Comparison of ENCODE assay signal across 11 cellular contexts in the genomic region with DNA sequence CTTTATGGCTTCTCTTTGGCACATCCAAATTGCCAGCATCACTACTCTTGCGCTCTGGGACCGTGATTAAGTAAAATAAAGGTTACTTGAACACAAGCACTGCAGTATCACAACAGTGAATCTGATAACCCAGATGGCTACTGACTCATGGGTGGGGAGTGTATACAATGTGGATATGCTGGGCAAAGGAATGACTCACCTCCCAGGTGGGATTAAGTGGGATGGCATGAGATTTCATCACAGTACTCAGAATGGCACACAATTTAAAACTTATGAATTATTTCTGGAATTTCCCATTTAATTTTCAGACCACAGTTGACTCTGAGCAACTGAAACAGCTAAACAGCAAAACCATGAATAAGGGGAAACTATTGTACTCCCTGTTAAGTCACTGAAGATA. TPM values are rescaled to one million over a fixed set of nuclear protein-coding genes. Genes with fewer than 3 reads are reported as not detected.
A peak's percentile ranks its signal among the peaks of the same experiment; 100 is the strongest.
DNase-seq lines count a peak whose midpoint lies in the region; ATAC-seq and TF ChIP-seq lines count a peak whose summit lies in the region.
"Had no signal": no experiment of that assay in that cellular context is flagged by ENCODE, and none has a peak within 500 bp of the region (broad histone marks: within the 10 kb centered on the region; RNA-seq: fewer than 3 reads in every experiment).

No MANE protein-coding gene starts in this region.

- no peaks in the 10 kb centered on the region for H3K27me3 ChIP-seq in brain microvascular endothelial cell (replicated peaks)
- no peaks in the 10 kb centered on the region for H3K27me3 ChIP-seq in psoas muscle (ENCODE audit: insufficient read depth in 3 of 3, low read length in 2 of 3)
- H3K27me3 ChIP-seq in adrenal gland: no peaks in the 10 kb centered on the region
- H3K27me3 ChIP-seq in H7 (ENCODE audit: control insufficient read depth, insufficient read depth, low read length): no peaks in the 10 kb centered on the region
- H3K27me3 ChIP-seq: esophagus squamous epithelium had no signal

- H3K27ac Mint-ChIP-seq in activated CD4-positive, alpha-beta memory T cell treated with anti-CD3 and anti-CD28 coated beads for 36 hours: peak overlapping the region; percentile 30
- H3K27ac Mint-ChIP-seq in activated CD4-positive, alpha-beta memory T cell treated with anti-CD3 and anti-CD28 coated beads, Interleukin-2, amount 10 ng/mL, durations not matched to agents 7 days and 5 days: no peak overlapping the region

- peaks cover 27% of the 10 kb centered on the region for H3K36me3 Mint-ChIP-seq in activated CD4-positive, alpha-beta memory T cell treated with anti-CD3 and anti-CD28 coated beads for 36 hours
- H3K36me3 Mint-ChIP-seq in activated CD4-positive, alpha-beta memory T cell treated with anti-CD3 and anti-CD28 coated beads, Interleukin-2, amount 10 ng/mL, durations not matched to agents 7 days and 5 days (ENCODE audit: low read depth): peaks cover 38% of the 10 kb centered on the region

- no peak overlapping the region for H3K4me3 Mint-ChIP-seq in activated CD4-positive, alpha-beta memory T cell treated with anti-CD3 and anti-CD28 coated beads for 36 hours
- no peak overlapping the region for H3K4me3 Mint-ChIP-seq in activated CD4-positive, alpha-beta memory T cell treated with anti-CD3 and anti-CD28 coated beads, Interleukin-2, amount 10 ng/mL, durations not matched to agents 7 days and 5 days

- no peaks in the 10 kb centered on the region for H3K9me3 Mint-ChIP-seq in activated CD4-positive, alpha-beta memory T cell treated with anti-CD3 and anti-CD28 coated beads for 36 hours
- H3K9me3 Mint-ChIP-seq in activated CD4-positive, alpha-beta memory T cell treated with anti-CD3 and anti-CD28 coated beads, Interleukin-2, amount 10 ng/mL, durations not matched to agents 7 days and 5 days: no peaks in the 10 kb centered on the region

- in situ Hi-C loops in brain microvascular endothelial cell (cut with HindIII; ENCODE audit: low pct_ligation_motif_present, low sequenced_read_pairs): no loop called here

- WGBS in psoas muscle, 3 donors: 85 to 94% (median 94%) methylated on average over 2 of the region's 2 CpGs
- 88 to 98% (median 97%) methylated on average over 2 of the region's 2 CpGs for WGBS in adrenal gland, 4 donors

- POLR2A ChIA-PET in activated CD4-positive, alpha-beta memory T cell treated with anti-CD3 and anti-CD28 coated beads for 36 hours (lab: Charles Lee): no interaction called here
- POLR2A ChIA-PET in activated CD4-positive, alpha-beta memory T cell treated with anti-CD3 and anti-CD28 coated beads, Interleukin-2, amount 10 ng/mL, durations not matched to agents 7 days and 5 days (lab: Charles Lee): interaction anchor here (1.4 kb wide), 1 partner anchor 9 kb away, joined by 3 read pairs; no protein-coding TSS in a partner anchor

- H3K4me3 ChIP-seq in brain microvascular endothelial cell (ENCODE audit: low read depth, low read length): no peak overlapping the region
- H3K4me3 ChIP-seq in psoas muscle: no peak overlapping the region
- H3K4me3 ChIP-seq in adrenal gland: no peak overlapping the region
- H3K4me3 ChIP-seq in H7 (ENCODE audit: insufficient read depth, low read depth, low read length): no peak overlapping the region
- H3K4me3 ChIP-seq: esophagus squamous epithelium had no signal

- no peak for TF ChIP-seq CTCF in brain microvascular endothelial cell (IDR thresholded peaks at IDR 0.05; ENCODE audit: low read depth, low read length, missing control alignments)
- TF ChIP-seq CTCF in psoas muscle (IDR thresholded peaks at IDR 0.05): no peak
- TF ChIP-seq CTCF in adrenal gland (IDR thresholded peaks at IDR 0.05): no peak

- CTCF ChIA-PET in activated CD4-positive, alpha-beta memory T cell treated with anti-CD3 and anti-CD28 coated beads for 36 hours (lab: Charles Lee): interaction anchor here (1.3 kb wide), 1 partner anchor 163 kb away, joined by 3 read pairs; no protein-coding TSS in a partner anchor
- CTCF ChIA-PET in activated CD4-positive, alpha-beta memory T cell treated with anti-CD3 and anti-CD28 coated beads, Interleukin-2, amount 10 ng/mL, durations not matched to agents 7 days and 5 days (lab: Charles Lee): interaction anchor here (1.4 kb wide), 1 partner anchor 156 kb away, joined by 3 read pairs; no protein-coding TSS in a partner anchor

- H3K9me3 ChIP-seq in psoas muscle: no peaks in the 10 kb centered on the region
- H3K9me3 ChIP-seq in adrenal gland (replicated peaks in 1 of 3): no peaks in the 10 kb centered on the region
- H3K9me3 ChIP-seq: esophagus squamous epithelium had no signal

- no peak for TF ChIP-seq POLR2A in adrenal gland (IDR thresholded peaks at IDR 0.05)

- DNase-seq in activated CD4-positive, alpha-beta memory T cell treated with anti-CD3 and anti-CD28 coated beads for 36 hours: peak; percentile 43
- no peak for DNase-seq in activated CD4-positive, alpha-beta memory T cell treated with anti-CD3 and anti-CD28 coated beads, Interleukin-2, amount 10 ng/mL, durations not matched to agents 7 days and 5 days
- DNase-seq in M059J (ENCODE audit: low read depth) (peak; percentile 97), brain microvascular endothelial cell (peak; percentile 45), psoas muscle (no peak), adrenal gland (no peak), H7 (no peak)
- DNase-seq: esophagus squamous epithelium, Kasumi-1, RPMI8226 had no signal

- intact Hi-C loops in activated CD4-positive, alpha-beta memory T cell treated with anti-CD3 and anti-CD28 coated beads for 36 hours (cut with micrococcal nuclease): loop anchor here (2.0 to 10.0 kb wide), 4 partner anchors 184 to 952 kb away; a partner anchor contains a TSS
- intact Hi-C loops in psoas muscle (cut with DNase I) (loop anchor here in 1 of 2 donors (10.0 kb wide), 1 partner anchor 582 kb away; no protein-coding TSS in a partner anchor), adrenal gland (cut with DNase I) (loop anchor here (10.0 kb wide), 2 partner anchors 88 to 152 kb away; no protein-coding TSS in a partner anchor)

- H3K36me3 ChIP-seq in brain microvascular endothelial cell (replicated peaks): peaks cover 4% of the 10 kb centered on the region
- peaks cover 12 to 58% of the 10 kb centered on the region in 2 donors for H3K36me3 ChIP-seq in psoas muscle (ENCODE audit: insufficient read depth in 1 of 2, low read depth in 1 of 2)
- H3K36me3 ChIP-seq in adrenal gland (replicated peaks in 1 of 2): peaks cover 0 to 11% of the 10 kb centered on the region in 2 donors
- H3K36me3 ChIP-seq in H7 (replicated peaks; ENCODE audit: control insufficient read depth, insufficient read depth, low read length): peaks cover 3% of the 10 kb centered on the region

- H3K27me3 Mint-ChIP-seq in activated CD4-positive, alpha-beta memory T cell treated with anti-CD3 and anti-CD28 coated beads for 36 hours: no peaks in the 10 kb centered on the region
- no peaks in the 10 kb centered on the region for H3K27me3 Mint-ChIP-seq in activated CD4-positive, alpha-beta memory T cell treated with anti-CD3 and anti-CD28 coated beads, Interleukin-2, amount 10 ng/mL, durations not matched to agents 7 days and 5 days

- no peak overlapping the region for H3K27ac ChIP-seq in brain microvascular endothelial cell
- H3K27ac ChIP-seq in psoas muscle: peak overlapping the region; percentile 1
- no peak overlapping the region for H3K27ac ChIP-seq in adrenal gland
- H3K27ac ChIP-seq: esophagus squamous epithelium had no signal

- peaks cover 23% of the 10 kb centered on the region for H3K4me1 ChIP-seq in psoas muscle
- H3K4me1 ChIP-seq in adrenal gland (replicated peaks in 1 of 2): peaks cover 9 to 13% of the 10 kb centered on the region in 2 donors

- H3K4me1 Mint-ChIP-seq in activated CD4-positive, alpha-beta memory T cell treated with anti-CD3 and anti-CD28 coated beads for 36 hours (ENCODE audit: low read depth): peaks cover 39% of the 10 kb centered on the region
- peaks cover 41% of the 10 kb centered on the region for H3K4me1 Mint-ChIP-seq in activated CD4-positive, alpha-beta memory T cell treated with anti-CD3 and anti-CD28 coated beads, Interleukin-2, amount 10 ng/mL, durations not matched to agents 7 days and 5 days

- peak in 3 of 4 donors; percentile 47 to 69 (median 49) for ATAC-seq in psoas muscle
- ATAC-seq in GM21390 (IDR thresholded peaks at IDR 0.05; ENCODE audit: unreplicated experiment): no peak

RNA-seq across cellular contexts. Expression of a gene that starts 4.3 kb away (rescaled TPM):
- 10 to 100 TPM; 30.9 to 33.0 TPM for total RNA-seq in activated CD4-positive, alpha-beta memory T cell treated with anti-CD3 and anti-CD28 coated beads for 36 hours
- total RNA-seq in activated CD4-positive, alpha-beta memory T cell treated with anti-CD3 and anti-CD28 coated beads, Interleukin-2, amount 10 ng/mL, durations not matched to agents 7 days and 5 days: 10 to 100 TPM; 20.8 to 21.5 TPM
- 37.6 and 47.1 TPM in 2 replicates for total RNA-seq in M059J (2014; rRNA removed; shearing (Covaris generic))
- total RNA-seq in psoas muscle (10 to 100 TPM; 17.8 to 47.2 (median 29.7) TPM), adrenal gland (10 to 100 TPM; 23.5 to 45.8 (median 34.2) TPM)
- polyA plus RNA-seq in psoas muscle (10 to 100 TPM; 14.2 to 27.6 (median 20.2) TPM), adrenal gland (10 to 100 TPM; 27.7 to 67.7 (median 29.2) TPM)
- total RNA-seq in H7 (2014; rRNA removed; shearing (Covaris generic)): 46.8 and 54.4 TPM in 2 replicates

RNA-seq across cellular contexts. Expression of a gene that starts 4.5 kb away (rescaled TPM):
- total RNA-seq in activated CD4-positive, alpha-beta memory T cell treated with anti-CD3 and anti-CD28 coated beads for 36 hours: 10 to 100 TPM; 96.1 to 98.0 TPM
- 10 to 100 TPM; 80.2 to 81.5 TPM for total RNA-seq in activated CD4-positive, alpha-beta memory T cell treated with anti-CD3 and anti-CD28 coated beads, Interleukin-2, amount 10 ng/mL, durations not matched to agents 7 days and 5 days
- total RNA-seq in M059J (2014; rRNA removed; shearing (Covaris generic)): 87.8 and 102 TPM in 2 replicates
- total RNA-seq in psoas muscle (10 to 100 TPM; 43.5 to 71.9 (median 54.2) TPM), adrenal gland (100 to 1,000 TPM in 3 of 8 donors, 10 to 100 TPM in 5; 55.9 to 152 (median 78.4) TPM)
- polyA plus RNA-seq in psoas muscle (10 to 100 TPM; 81.7 to 89.6 (median 88.2) TPM), adrenal gland (100 to 1,000 TPM in 1 of 3 donors, 10 to 100 TPM in 2; 52.7 to 353 (median 74.0) TPM)
- total RNA-seq in H7 (2014; rRNA removed; shearing (Covaris generic)): 44.9 and 68.7 TPM in 2 replicates

Comparison
In these comparisons a context has a peak if more than half of its experiments do, and no peak if none do; other contexts are left out.
1. DNase-seq: peak in activated CD4-positive, alpha-beta memory T cell treated with anti-CD3 and anti-CD28 coated beads for 36 hours (single experiment), M059J (single experiment) and brain microvascular endothelial cell (single experiment); none in activated CD4-positive, alpha-beta memory T cell treated with anti-CD3 and anti-CD28 coated beads, Interleukin-2, amount 10 ng/mL, durations not matched to agents 7 days and 5 days (single experiment), psoas muscle (0 of 2), adrenal gland (0 of 7) and H7 (single experiment).